ENCODE assay signal across 1 cellular context in the genomic region with DNA sequence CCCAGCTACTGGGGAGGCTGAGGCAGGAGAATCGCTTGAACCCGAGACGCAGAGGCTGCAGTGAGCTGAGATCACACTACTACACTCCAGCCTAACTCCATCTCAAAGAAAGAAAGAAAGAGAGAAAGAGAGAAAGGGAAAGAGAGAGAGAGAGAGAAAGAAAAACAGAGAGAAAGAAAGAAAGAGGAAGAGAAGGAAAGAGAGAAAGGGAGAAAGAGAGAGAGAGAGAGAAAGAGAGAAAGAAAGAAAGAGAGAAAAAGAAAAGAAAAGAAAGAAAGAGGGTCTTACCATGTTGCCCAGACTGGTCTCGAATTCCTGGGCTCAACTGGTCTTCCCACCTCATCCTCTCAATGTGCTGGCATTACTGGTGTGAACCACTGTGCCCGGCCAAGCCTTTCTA.
TF ChIP-seq lines count a peak whose summit lies in the region.

No MANE protein-coding gene starts in this region.

TF ChIP-seq in HEK293, 187 proteins besides CTCF, POLR2A, EP300 and RAD21:
- TF ChIP-seq ZNF596 (tag by site-specific recombination; IDR thresholded peaks at IDR 0.05) (0 out of 2 replicates have a peak, but pooled peaks have one; percentile 8), ZNF211 (tag by site-specific recombination; IDR thresholded peaks at IDR 0.05; ENCODE audit: low read depth) (no peak), ZNF366 (tag by site-specific recombination; conservative IDR thresholded peaks at IDR 0.05) (peak; percentile 88), PRDM1 (tag by site-specific recombination; IDR thresholded peaks at IDR 0.05) (peak; percentile 94)
TF ChIP-seq in HEK293: peak in this region for 3.
